In the genomic region with DNA sequence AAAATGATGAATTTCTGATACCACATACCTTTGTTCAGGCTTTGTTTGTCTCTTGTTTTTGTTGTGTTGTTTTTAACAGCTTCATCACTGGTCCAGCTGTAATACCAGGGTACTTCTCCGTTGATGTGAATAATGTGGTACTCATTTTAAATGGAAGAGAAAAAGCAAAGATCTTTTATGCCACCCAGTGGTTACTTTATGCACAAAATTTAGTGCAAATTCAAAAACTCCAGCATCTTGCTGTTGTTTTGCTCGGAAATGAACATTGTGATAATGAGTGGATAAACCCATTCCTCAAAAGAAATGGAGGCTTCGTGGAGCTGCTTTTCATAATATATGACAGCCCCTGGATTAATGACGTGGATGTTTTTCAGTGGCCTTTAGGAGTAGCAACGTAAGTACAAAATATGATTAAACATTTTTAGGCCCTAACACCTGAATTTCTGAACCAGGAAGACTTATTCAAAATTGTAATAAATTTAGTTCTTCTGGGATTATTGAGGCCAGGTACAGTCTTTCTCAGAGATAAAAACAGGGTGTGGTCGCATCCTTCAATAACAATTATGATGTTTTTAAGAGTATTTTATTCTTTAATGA, we compare ENCODE assay signal across 1 cellular context.
TF ChIP-seq lines count a peak whose summit lies in the region.

No MANE protein-coding gene starts in this region.

TF ChIP-seq in HepG2, 621 proteins besides CTCF, POLR2A, EP300 and RAD21:
- no peak for TF ChIP-seq ZNF674 (CRISPR knock-in tag; IDR thresholded peaks at IDR 0.05; ENCODE audit: low read depth)
- no peak for TF ChIP-seq ZNF224 (CRISPR knock-in tag; IDR thresholded peaks at IDR 0.05)
- peak; percentile 65 for TF ChIP-seq SMC3 (IDR thresholded peaks at IDR 0.05; ENCODE audit: low read length)
- peak; percentile 70 for TF ChIP-seq STAG1 (CRISPR knock-in tag; IDR thresholded peaks at IDR 0.05)
